In genomic region chr2:39411186-39411944, GRCh38 we compare ENCODE assay signal across 12 cellular contexts. TPM values are rescaled to one million over a fixed set of nuclear protein-coding genes. Genes with fewer than 3 reads are reported as not detected.
DNase-seq lines count a peak whose midpoint lies in the region; ATAC-seq, FAIRE-seq and TF ChIP-seq lines count a peak whose summit lies in the region.
"Had no signal": no experiment of that assay in that cellular context is flagged by ENCODE, and none has a peak within 500 bp of the region (broad histone marks: within the 10 kb centered on the region; RNA-seq: fewer than 3 reads in every experiment).

No MANE protein-coding gene starts in this region.

- RAD21 ChIA-PET in HCT116 (lab: Charles Lee; ENCODE audit: low non-redundant PET in 1 of 2, low total read pairs in 2 of 2, uncharacterized antibody in 2 of 2, unreplicated experiment in 2 of 2): no interaction called here

- H3K9me3 ChIP-seq in HCT116 (ENCODE audit: control insufficient read depth in 1 of 2, insufficient read depth in 1 of 2, low read depth in 1 of 2, low read length in 2 of 2) (no peaks in the 10 kb centered on the region), astrocyte (ENCODE audit: insufficient read depth, low read depth, low read length) (no peaks in the 10 kb centered on the region), mesodermal cell (ENCODE audit: control insufficient read depth, low read length) (no peaks in the 10 kb centered on the region), suprapubic skin (no peaks in the 10 kb centered on the region), kidney (ENCODE audit: control insufficient read depth in 1 of 2, low read length in 2 of 2) (no peaks in the 10 kb centered on the region)
- H3K9me3 ChIP-seq: esophagus squamous epithelium, pancreas had no signal

- H3K4me1 ChIP-seq in HCT116 (ENCODE audit: control insufficient read depth in 1 of 2, insufficient read depth in 2 of 2, low read length in 2 of 2): peaks cover 3 to 35% of the 10 kb centered on the region in 2 experiments; a peak in 3 of 4 replicates
- peaks cover 25% of the 10 kb centered on the region for H3K4me1 ChIP-seq in astrocyte (ENCODE audit: insufficient read depth, low read length)
- H3K4me1 ChIP-seq in mesodermal cell (ENCODE audit: control insufficient read depth, insufficient read depth, low read length, poor library complexity, severe bottlenecking): peaks cover 56% of the 10 kb centered on the region
- H3K4me1 ChIP-seq in suprapubic skin: peaks cover 35% of the 10 kb centered on the region
- peaks cover 29 to 30% of the 10 kb centered on the region in 2 donors for H3K4me1 ChIP-seq in kidney (ENCODE audit: control insufficient read depth in 1 of 2, insufficient read depth in 1 of 2, low read depth in 1 of 2, low read length in 2 of 2)

- CTCF ChIA-PET in HCT116 (lab: Charles Lee): interaction anchor here (1.6 kb wide), 1 partner anchor 32 kb away, joined by 3 read pairs; no protein-coding TSS in a partner anchor
- CTCF ChIA-PET in GM10248 (lab: Yijun Ruan, JAX): interaction anchor here (0.8 to 4.6 kb wide), 3 partner anchors 10 to 318 kb away, joined by 3 to 21 read pairs (median 4); no protein-coding TSS in a partner anchor

- intact Hi-C loops in HCT116 (cut with micrococcal nuclease): no loop called here
- intact Hi-C loops in kidney (cut with DNase I): no loop called here

- TF ChIP-seq CTCF in AG10803 (conservative IDR thresholded peaks at IDR 0.05; ENCODE audit: low read length): no peak
- no peak for TF ChIP-seq CTCF in HCT116 (IDR thresholded peaks at IDR 0.05 in 2 of 3, conservative IDR thresholded peaks at IDR 0.05 in 1 of 3; ENCODE audit: borderline replicate concordance in 1 of 3, insufficient read depth in 1 of 3, low read depth in 2 of 3, low read length in 2 of 3)
- no peak for TF ChIP-seq CTCF in astrocyte (IDR thresholded peaks at IDR 0.05; ENCODE audit: insufficient read depth, low read depth, low read length)
- no peak for TF ChIP-seq CTCF in suprapubic skin (IDR thresholded peaks at IDR 0.05)
- no peak for TF ChIP-seq CTCF in GM10248 (IDR thresholded peaks at IDR 0.05; ENCODE audit: control extremely low read depth, extremely low read depth, low read depth, missing control alignments)
- no peak for TF ChIP-seq CTCF in kidney (IDR thresholded peaks at IDR 0.05; ENCODE audit: borderline replicate concordance, extremely low read depth, insufficient read depth)

- no peak for TF ChIP-seq POLR2A in HCT116 (IDR thresholded peaks at IDR 0.05; ENCODE audit: borderline replicate concordance, extremely low read depth, insufficient read depth, insufficient read length)
- TF ChIP-seq POLR2A in suprapubic skin (IDR thresholded peaks at IDR 0.05): no peak

- H3K36me3 ChIP-seq in HCT116 (ENCODE audit: control insufficient read depth in 1 of 2, insufficient read depth in 2 of 2, low read length in 2 of 2) (no peaks in the 10 kb centered on the region), astrocyte (ENCODE audit: insufficient read depth, low read length) (no peaks in the 10 kb centered on the region), mesodermal cell (ENCODE audit: control insufficient read depth, insufficient read depth, low read length) (no peaks in the 10 kb centered on the region), suprapubic skin (no peaks in the 10 kb centered on the region), kidney (ENCODE audit: control insufficient read depth in 1 of 2, insufficient read depth in 2 of 2, low read length in 2 of 2) (no peaks in the 10 kb centered on the region)
- H3K36me3 ChIP-seq: esophagus squamous epithelium, pancreas had no signal

- H3K79me2 ChIP-seq in HCT116 (ENCODE audit: insufficient read depth, low read length) (peaks cover 89% of the 10 kb centered on the region), astrocyte (ENCODE audit: insufficient read depth, low read length) (peaks cover 99% of the 10 kb centered on the region)

- H3K4me1 Mint-ChIP-seq in astrocyte (ENCODE audit: low read depth, unreplicated experiment): peaks cover 71% of the 10 kb centered on the region

- FAIRE-seq in astrocyte (lab: Jason Lieb, UNC) (peak; percentile 98), kidney (lab: Jason Lieb, UNC) (no peak)
- FAIRE-seq: pancreas had no signal

- H3K4me2 ChIP-seq in HCT116 (ENCODE audit: low read length) (peak overlapping the region; percentile 73), astrocyte (ENCODE audit: low read length) (peak overlapping the region; percentile 77)

- H3K27ac ChIP-seq in HCT116 (ENCODE audit: low read depth, low read length): peak overlapping the region; percentile 15; the same call in 1 of the 2 replicates
- H3K27ac ChIP-seq in astrocyte (ENCODE audit: low read depth, low read length): peak overlapping the region; percentile 94
- H3K27ac ChIP-seq in mesodermal cell (ENCODE audit: low read depth, low read length, severe bottlenecking): peak overlapping the region; percentile 86
- no peak overlapping the region for H3K27ac ChIP-seq in suprapubic skin
- H3K27ac ChIP-seq in kidney (ENCODE audit: low read depth in 2 of 2, low read length in 2 of 2): no peak overlapping the region
- H3K27ac ChIP-seq: esophagus squamous epithelium, pancreas had no signal

- H3K9me2 ChIP-seq in HCT116 (ENCODE audit: insufficient read depth): no peaks in the 10 kb centered on the region

- no peak for TF ChIP-seq EP300 in suprapubic skin (IDR thresholded peaks at IDR 0.05)

- H3K9ac ChIP-seq in HCT116 (ENCODE audit: low read length): peak overlapping the region; percentile 48
- peak overlapping the region; percentile 76 for H3K9ac ChIP-seq in astrocyte (ENCODE audit: low read length)
- H3K9ac ChIP-seq in kidney (ENCODE audit: low read length in 2 of 2): no peak overlapping the region

- no peak overlapping the region for H3K4me3 Mint-ChIP-seq in astrocyte (ENCODE audit: unreplicated experiment)

- H3K27ac Mint-ChIP-seq in astrocyte (ENCODE audit: unreplicated experiment): peak overlapping the region; percentile 93

- peak; percentile 90 for ATAC-seq in HCT116
- ATAC-seq in HG02759 (IDR thresholded peaks at IDR 0.05; ENCODE audit: unreplicated experiment): no peak

- H3K4me3 ChIP-seq in AG10803 (ENCODE audit: low read length) (no peak overlapping the region), HCT116 (replicated peaks in 1 of 2; ENCODE audit: low read depth in 1 of 2, low read length in 2 of 2) (peak overlapping the region; percentile 3 to 43), astrocyte (ENCODE audit: insufficient read depth, low read depth, low read length) (peak overlapping the region; percentile 41), mesodermal cell (ENCODE audit: extremely low read depth, insufficient read depth, low read length, poor library complexity, severe bottlenecking) (no peak overlapping the region), suprapubic skin (no peak overlapping the region), kidney (ENCODE audit: low read length in 2 of 2) (no peak overlapping the region)
- H3K4me3 ChIP-seq: esophagus squamous epithelium, pancreas had no signal

- POLR2A ChIA-PET in HCT116 (lab: Charles Lee): interaction anchor here (0.7 kb wide), 1 partner anchor 16 kb away, joined by 3 read pairs; no protein-coding TSS in a partner anchor
- POLR2A ChIA-PET in GM10248 (lab: Yijun Ruan, JAX): no interaction called here

- H2AFZ ChIP-seq in HCT116 (ENCODE audit: low read depth, low read length, poor library complexity, severe bottlenecking) (no peak overlapping the region), astrocyte (ENCODE audit: low read depth, low read length) (no peak overlapping the region)

- DNase-seq in AG10803 (ENCODE audit: low read depth) (peak; percentile 83), HCT116 (ENCODE audit: low read depth, low spot score) (peak; percentile 72), astrocyte (ENCODE audit: low read depth) (peak; percentile 97), suprapubic skin (ENCODE audit: low spot score in 2 of 2) (no peak), GM10248 (ENCODE audit: extremely low spot score) (no peak), kidney (no peak)
- DNase-seq: esophagus squamous epithelium; Karpas-422; pancreas; stimulated activated naive CD4-positive, alpha-beta T cell had no signal

- no peaks in the 10 kb centered on the region for H3K36me3 Mint-ChIP-seq in astrocyte (ENCODE audit: low read depth, unreplicated experiment)

- no peak for TF ChIP-seq RAD21 in HCT116 (IDR thresholded peaks at IDR 0.05; ENCODE audit: low read depth)

- no peaks in the 10 kb centered on the region for H3K27me3 Mint-ChIP-seq in astrocyte (ENCODE audit: low read depth, unreplicated experiment)

- H4K20me1 ChIP-seq in HCT116 (ENCODE audit: insufficient read depth) (peaks cover 4% of the 10 kb centered on the region; the same call in 1 of the 2 replicates), astrocyte (ENCODE audit: insufficient read depth, low read length) (peaks cover 58% of the 10 kb centered on the region)

- BruUV-seq in HCT116 (replicated peaks; lab: Mats Ljungman, UMichigan): no TSS peak

- H3K27me3 ChIP-seq in HCT116 (ENCODE audit: insufficient read depth, low read length) (no peaks in the 10 kb centered on the region), astrocyte (ENCODE audit: insufficient read depth, low read length) (no peaks in the 10 kb centered on the region), suprapubic skin (no peaks in the 10 kb centered on the region)
- H3K27me3 ChIP-seq: esophagus squamous epithelium, pancreas had no signal

- no peaks in the 10 kb centered on the region for H3K9me3 Mint-ChIP-seq in astrocyte (ENCODE audit: unreplicated experiment)

- WGBS in mesodermal cell (ENCODE audit: insufficient coverage in 2 of 2), 2 experiments: 79 to 81% methylated on average over 2 to 6 of the region's 10 CpGs
- 74% methylated on average over 10 of the region's 10 CpGs for WGBS in suprapubic skin

TF ChIP-seq in HCT116, 20 proteins besides CTCF, POLR2A, EP300 and RAD21 (continues in another document):
- no peak for TF ChIP-seq ZFX (IDR thresholded peaks at IDR 0.05)
- peak; percentile 79 for TF ChIP-seq JUND (IDR thresholded peaks at IDR 0.05)
- no peak for TF ChIP-seq ATF3 (IDR thresholded peaks at IDR 0.05)

RNA-seq across cellular contexts. Expression of gene MAP4K3, which starts 25.7 kb away (rescaled TPM):
- 21.4 TPM for total RNA-seq in HCT116 (2021; ENCODE audit: unreplicated experiment)
- polyA plus RNA-seq in HCT116 (2012): 4.0 and 7.2 TPM in 2 replicates
- 49.3 and 58.1 TPM in 2 replicates for total RNA-seq in astrocyte
- polyA plus RNA-seq in mesodermal cell (2013, experiment 1 of 2): 37.2 TPM
- 39.7 TPM for polyA plus RNA-seq in mesodermal cell (2013, experiment 2 of 2)
- total RNA-seq in suprapubic skin: 10 to 100 TPM; 26.3 to 59.9 (median 37.8) TPM
- 39.5 TPM for total RNA-seq in kidney
- polyA plus RNA-seq in kidney (ENCODE audit: insufficient read depth, low read depth, low replicate concordance): 14.9 TPM

Comparison
In these comparisons a context has a peak if more than half of its experiments do, and no peak if none do; other contexts are left out.
1. DNase-seq: peak in AG10803 (single experiment), HCT116 (single experiment) and astrocyte (single experiment); none in suprapubic skin (0 of 2), GM10248 (single experiment) and kidney (single experiment).
2. H3K4me3 ChIP-seq: peak in HCT116 (2 of 2) and astrocyte (single experiment); none in AG10803 (single experiment), mesodermal cell (single experiment), suprapubic skin (single experiment) and kidney (0 of 2).
3. H3K27ac ChIP-seq: peak in HCT116 (single experiment), astrocyte (single experiment) and mesodermal cell (single experiment); none in suprapubic skin (single experiment) and kidney (0 of 2).
4. H3K9ac ChIP-seq: peak in HCT116 (single experiment) and astrocyte (single experiment); none in kidney (0 of 2).